ENCODE assay signal across 3 cellular contexts in genomic region chr2:210478661-210479060, GRCh38.
TF ChIP-seq lines count a peak whose summit lies in the region.

No MANE protein-coding gene starts in this region.

TF ChIP-seq in SK-N-SH, 30 proteins besides CTCF, POLR2A, EP300 and RAD21 (continues in another document):
- TF ChIP-seq REST (IDR thresholded peaks at IDR 0.05; ENCODE audit: low read depth, low read length) (no peak), USF2 (IDR thresholded peaks at IDR 0.05; ENCODE audit: borderline replicate concordance, low read depth, low read length) (no peak), ZBTB33 (IDR thresholded peaks at IDR 0.05; ENCODE audit: borderline replicate concordance, low read depth) (no peak), IRF3 (IDR thresholded peaks at IDR 0.05; ENCODE audit: low read depth, low read length) (no peak), FOXM1 (IDR thresholded peaks at IDR 0.05; ENCODE audit: low read depth) (no peak), SMC3 (IDR thresholded peaks at IDR 0.05; ENCODE audit: low read depth, low read length) (no peak), GABPA (IDR thresholded peaks at IDR 0.05; ENCODE audit: low read depth) (no peak), GATA2 (CRISPR knock-in tag; IDR thresholded peaks at IDR 0.05) (no peak), RCOR1 (IDR thresholded peaks at IDR 0.05; ENCODE audit: low read length) (no peak), RFX5 (IDR thresholded peaks at IDR 0.05; ENCODE audit: low read length) (no peak), FOXJ3 (CRISPR knock-in tag; IDR thresholded peaks at IDR 0.05) (no peak)

TF ChIP-seq in SK-N-SH treated with all-trans-retinoic acid at 6 μM for 48 hours, 23 proteins besides CTCF, POLR2A, EP300 and RAD21 (continued from another document):
- TF ChIP-seq CSRNP3 (CRISPR knock-in tag; IDR thresholded peaks at IDR 0.05) (no peak), ZNF70 (CRISPR knock-in tag; IDR thresholded peaks at IDR 0.05) (no peak), SNAI2 (CRISPR knock-in tag; IDR thresholded peaks at IDR 0.05) (no peak), TCF4 (CRISPR knock-in tag; IDR thresholded peaks at IDR 0.05; ENCODE audit: borderline replicate concordance) (no peak), CREB5 (CRISPR knock-in tag; IDR thresholded peaks at IDR 0.05; ENCODE audit: low read depth) (no peak)

TF ChIP-seq in WTC11, 78 proteins besides CTCF, POLR2A, EP300 and RAD21 (continued from another document):
- TF ChIP-seq ZNF512 (CRISPR knock-in tag; IDR thresholded peaks at IDR 0.05; ENCODE audit: borderline replicate concordance): no peak
